In the genomic region with DNA sequence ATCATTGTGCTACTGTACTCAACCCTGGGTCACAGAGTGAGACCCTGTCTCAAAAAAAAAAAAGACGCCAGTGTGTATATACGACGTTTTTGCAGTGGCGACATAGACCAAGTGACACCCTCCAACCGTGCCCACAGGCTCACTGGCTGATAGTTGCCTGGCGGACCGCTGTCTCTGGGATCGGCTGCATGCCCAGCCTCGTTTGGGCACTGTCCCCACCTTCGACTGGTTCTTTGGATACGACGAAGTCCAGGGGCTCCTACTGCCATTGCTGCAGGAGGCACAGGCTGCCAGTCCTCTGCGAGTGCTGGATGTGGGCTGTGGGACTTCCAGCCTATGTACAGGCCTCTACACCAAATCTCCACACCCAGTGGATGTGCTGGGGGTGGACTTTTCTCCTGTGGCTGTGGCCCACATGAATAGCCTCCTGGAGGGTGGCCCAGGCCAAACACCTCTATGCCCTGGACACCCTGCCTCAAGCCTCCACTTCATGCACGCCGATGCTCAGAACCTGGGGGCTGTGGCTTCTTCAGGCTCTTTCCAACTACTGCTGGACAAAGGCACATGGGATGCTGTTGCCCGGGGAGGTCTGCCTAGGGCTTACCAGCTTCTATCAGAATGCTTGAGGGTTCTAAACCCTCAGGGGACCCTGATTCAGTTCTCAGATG, we compare ENCODE assay signal across 1 cellular context.
TF ChIP-seq lines count a peak whose summit lies in the region.

No MANE protein-coding gene starts in this region.

TF ChIP-seq in SK-N-SH treated with all-trans-retinoic acid at 6 μM for 48 hours, 23 proteins besides CTCF, POLR2A, EP300 and RAD21 (continued from another document):
- TF ChIP-seq, protein P1, sequence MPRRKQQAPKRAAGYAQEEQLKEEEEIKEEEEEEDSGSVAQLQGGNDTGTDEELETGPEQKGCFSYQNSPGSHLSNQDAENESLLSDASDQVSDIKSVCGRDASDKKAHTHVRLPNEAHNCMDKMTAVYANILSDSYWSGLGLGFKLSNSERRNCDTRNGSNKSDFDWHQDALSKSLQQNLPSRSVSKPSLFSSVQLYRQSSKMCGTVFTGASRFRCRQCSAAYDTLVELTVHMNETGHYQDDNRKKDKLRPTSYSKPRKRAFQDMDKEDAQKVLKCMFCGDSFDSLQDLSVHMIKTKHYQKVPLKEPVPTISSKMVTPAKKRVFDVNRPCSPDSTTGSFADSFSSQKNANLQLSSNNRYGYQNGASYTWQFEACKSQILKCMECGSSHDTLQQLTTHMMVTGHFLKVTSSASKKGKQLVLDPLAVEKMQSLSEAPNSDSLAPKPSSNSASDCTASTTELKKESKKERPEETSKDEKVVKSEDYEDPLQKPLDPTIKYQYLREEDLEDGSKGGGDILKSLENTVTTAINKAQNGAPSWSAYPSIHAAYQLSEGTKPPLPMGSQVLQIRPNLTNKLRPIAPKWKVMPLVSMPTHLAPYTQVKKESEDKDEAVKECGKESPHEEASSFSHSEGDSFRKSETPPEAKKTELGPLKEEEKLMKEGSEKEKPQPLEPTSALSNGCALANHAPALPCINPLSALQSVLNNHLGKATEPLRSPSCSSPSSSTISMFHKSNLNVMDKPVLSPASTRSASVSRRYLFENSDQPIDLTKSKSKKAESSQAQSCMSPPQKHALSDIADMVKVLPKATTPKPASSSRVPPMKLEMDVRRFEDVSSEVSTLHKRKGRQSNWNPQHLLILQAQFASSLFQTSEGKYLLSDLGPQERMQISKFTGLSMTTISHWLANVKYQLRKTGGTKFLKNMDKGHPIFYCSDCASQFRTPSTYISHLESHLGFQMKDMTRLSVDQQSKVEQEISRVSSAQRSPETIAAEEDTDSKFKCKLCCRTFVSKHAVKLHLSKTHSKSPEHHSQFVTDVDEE (CRISPR knock-in tag; IDR thresholded peaks at IDR 0.05), result no peak
- TF ChIP-seq ZNF70 (CRISPR knock-in tag; IDR thresholded peaks at IDR 0.05), result no peak
- TF ChIP-seq TOX (CRISPR knock-in tag; IDR thresholded peaks at IDR 0.05; ENCODE audit: borderline replicate concordance), result no peak
- TF ChIP-seq CSDC2 (CRISPR knock-in tag; IDR thresholded peaks at IDR 0.05), result no peak
- no peak for TF ChIP-seq GLIS3 (CRISPR knock-in tag; IDR thresholded peaks at IDR 0.05)
- TF ChIP-seq RARB (CRISPR knock-in tag; IDR thresholded peaks at IDR 0.05), result no peak
TF ChIP-seq in SK-N-SH treated with all-trans-retinoic acid at 6 μM for 48 hours: peak in this region for 0.
